In genomic region chr11:11987503-11988022, GRCh38 we compare ENCODE assay signal across 10 cellular contexts. TPM values are rescaled to one million over a fixed set of nuclear protein-coding genes. Genes with fewer than 3 reads are reported as not detected.
DNase-seq lines count a peak whose midpoint lies in the region; TF ChIP-seq lines count a peak whose summit lies in the region.
"Had no signal": no experiment of that assay in that cellular context is flagged by ENCODE, and none has a peak within 500 bp of the region (broad histone marks: within the 10 kb centered on the region; RNA-seq: fewer than 3 reads in every experiment).

No MANE protein-coding gene starts in this region.

- H3K9me2 ChIP-seq in MM.1S (replicated peaks; ENCODE audit: insufficient read depth, low read length) = no peaks in the 10 kb centered on the region

- no peak overlapping the region for H3K9ac ChIP-seq in MM.1S (ENCODE audit: low read length)

- H3K9me3 Mint-ChIP-seq in neural crest cell = no peaks in the 10 kb centered on the region

- H3K27me3 Mint-ChIP-seq in neural crest cell (ENCODE audit: low read depth) = no peaks in the 10 kb centered on the region

- H3K9me3 ChIP-seq in MM.1S (replicated peaks; ENCODE audit: insufficient read depth, low read length) = no peaks in the 10 kb centered on the region
- H3K9me3 ChIP-seq: prostate gland, tibial artery had no signal

- H4K20me1 ChIP-seq in MM.1S (ENCODE audit: insufficient read depth, low read length) = no peaks in the 10 kb centered on the region

- H3F3A ChIP-seq in MM.1S (ENCODE audit: insufficient read depth, low read length) = no peaks in the 10 kb centered on the region

- H3K27ac ChIP-seq in MM.1S (ENCODE audit: low read length) = no peak overlapping the region
- peak overlapping the region; percentile 11 to 20 for H3K27ac ChIP-seq in coronary artery
- H3K27ac ChIP-seq: prostate gland had no signal

- H3K4me2 ChIP-seq in MM.1S (ENCODE audit: low read depth, low read length) = no peak overlapping the region

- TF ChIP-seq CTCF in MM.1S (IDR thresholded peaks at IDR 0.05; ENCODE audit: low read length) = peak; percentile 32
- peak; percentile 21 for TF ChIP-seq CTCF in coronary artery (IDR thresholded peaks at IDR 0.05)
- peak; percentile 60 for TF ChIP-seq CTCF in neural crest cell (conservative IDR thresholded peaks at IDR 0.05)

- no peaks in the 10 kb centered on the region for H3K79me2 ChIP-seq in MM.1S (ENCODE audit: low read length)

- H2AFZ ChIP-seq in MM.1S (ENCODE audit: low read length) = no peak overlapping the region

- peak; percentile 66 for DNase-seq in EL
- no peak for DNase-seq in MM.1S
- DNase-seq in coronary artery (ENCODE audit: low spot score) = no peak
- no peak for DNase-seq in neural crest cell (ENCODE audit: low read depth, low spot score)
- no peak for DNase-seq in NCI-H2081 treated with DMSO at 0.1 percent for 48 hours (lab: John Stamatoyannopoulos, UW)
- no peak for DNase-seq in DMS79 (lab: John Stamatoyannopoulos, UW)
- no peak for DNase-seq in NCI-H1436 treated with DMSO at 0.1 percent for 48 hours (lab: John Stamatoyannopoulos, UW)
- DNase-seq: effector memory CD4-positive, alpha-beta T cell; tibial artery had no signal

- no peaks in the 10 kb centered on the region for H3K36me3 ChIP-seq in MM.1S (replicated peaks; ENCODE audit: insufficient read depth, low read length)
- H3K36me3 ChIP-seq: prostate gland, tibial artery had no signal

- no peaks in the 10 kb centered on the region for H3K27me3 ChIP-seq in MM.1S (replicated peaks; ENCODE audit: insufficient read depth, low read length)
- H3K27me3 ChIP-seq: tibial artery had no signal

- H3K36me3 Mint-ChIP-seq in neural crest cell (ENCODE audit: low read depth) = peaks cover 6% of the 10 kb centered on the region

- H3K4me1 Mint-ChIP-seq in neural crest cell = peaks cover 6% of the 10 kb centered on the region

- no peak overlapping the region for H3K4me3 ChIP-seq in MM.1S (ENCODE audit: low read length)
- H3K4me3 ChIP-seq in coronary artery = no peak overlapping the region
- H3K4me3 ChIP-seq: prostate gland, tibial artery had no signal

- H3K4me3 Mint-ChIP-seq in neural crest cell = no peak overlapping the region

- no peaks in the 10 kb centered on the region for H3K4me1 ChIP-seq in MM.1S (ENCODE audit: low read length)
- H3K4me1 ChIP-seq: prostate gland had no signal

- H3K27ac Mint-ChIP-seq in neural crest cell (ENCODE audit: unreplicated experiment) = no peak overlapping the region

RNA-seq across cellular contexts. Expression of gene DKK3, which starts 20.9 kb away (rescaled TPM):
- total RNA-seq in neural crest cell = 17.6 and 21.0 TPM in 2 replicates
